ENCODE assay signal across 12 cellular contexts in the genomic region with DNA sequence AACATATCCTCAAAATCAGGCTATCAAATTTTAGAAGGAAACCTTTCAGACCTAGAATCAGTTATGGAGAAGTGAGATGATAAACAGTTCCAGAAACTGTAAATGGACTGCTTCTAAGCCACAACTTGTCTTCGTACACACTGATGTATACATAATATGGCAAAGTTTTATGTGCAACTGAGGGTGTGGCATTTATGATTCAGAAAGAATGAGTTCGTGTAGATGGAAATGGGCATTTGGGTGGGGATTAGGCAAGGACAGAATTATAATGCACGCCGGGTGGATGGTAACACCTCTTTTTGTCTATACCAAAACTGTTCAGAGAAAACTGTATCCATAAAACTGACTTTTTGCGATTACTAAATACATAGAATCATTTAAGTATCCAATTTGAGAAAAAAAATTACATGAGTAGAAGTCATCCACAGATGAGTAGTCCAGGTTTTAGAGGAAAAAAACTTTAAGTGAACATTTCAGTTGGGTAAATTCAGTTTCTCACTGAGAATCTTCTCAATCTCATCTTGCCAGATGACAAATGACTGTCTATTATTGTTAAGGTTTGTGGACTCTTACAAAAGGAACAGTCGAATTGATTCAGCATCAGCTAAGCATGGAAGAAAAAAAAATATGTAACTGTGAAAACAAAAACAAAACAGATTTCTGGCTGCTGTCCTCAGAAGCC. TPM values are rescaled to one million over a fixed set of nuclear protein-coding genes. Genes with fewer than 3 reads are reported as not detected.
DNase-seq lines count a peak whose midpoint lies in the region; ATAC-seq and TF ChIP-seq lines count a peak whose summit lies in the region.
"Had no signal": no experiment of that assay in that cellular context is flagged by ENCODE, and none has a peak within 500 bp of the region (broad histone marks: within the 10 kb centered on the region; RNA-seq: fewer than 3 reads in every experiment).

No MANE protein-coding gene starts in this region.

- 0 out of 4 replicates have a peak overlapping the region, but pooled peaks of 1 of the 2 experiments have one; percentile 7 for H3K4me3 ChIP-seq in Panc1 (ENCODE audit: low read depth in 2 of 2, low read length in 2 of 2)
- H3K4me3 ChIP-seq in lower lobe of right lung: no peak overlapping the region
- H3K4me3 ChIP-seq in testis: no peak overlapping the region

- no peaks in the 10 kb centered on the region for H3K27me3 Mint-ChIP-seq in activated naive CD8-positive, alpha-beta T cell treated with anti-CD3 and anti-CD28 coated beads, Interleukin-2, amount 50 U/mL, for 24 hours
- H3K27me3 Mint-ChIP-seq: stimulated activated memory B cell treated with anti-CD40 and anti-IgM and Interleukin-4, amounts not matched to agents 10 μg/mL and 1 μg/mL and 100 μg/mL, for 72 hours had no signal

- intact Hi-C loops in Panc1 (cut with micrococcal nuclease; ENCODE audit: unreplicated experiment) (no loop called here), lower lobe of right lung (cut with DNase I) (no loop called here), testis (cut with DNase I; ENCODE audit: low total_unique reads) (no loop called here), posterior vena cava (cut with DNase I) (no loop called here)

- H3K27me3 ChIP-seq in Panc1 (ENCODE audit: control insufficient read depth, insufficient read depth, low read length) (no peaks in the 10 kb centered on the region), lower lobe of right lung (ENCODE audit: low read depth) (no peaks in the 10 kb centered on the region), testis (no peaks in the 10 kb centered on the region)

- no peak overlapping the region for H3K27ac Mint-ChIP-seq in activated naive CD8-positive, alpha-beta T cell treated with anti-CD3 and anti-CD28 coated beads, Interleukin-2, amount 50 U/mL, for 24 hours
- H3K27ac Mint-ChIP-seq: stimulated activated memory B cell treated with anti-CD40 and anti-IgM and Interleukin-4, amounts not matched to agents 10 μg/mL and 1 μg/mL and 100 μg/mL, for 72 hours; T-helper 1 cell treated with Interleukin-12 subunit alpha and Interleukin-12 subunit beta and Interleukin-4 antibody, amounts not matched to agents 30 μg/mL and 1 μg/mL, for 36 hours had no signal

- POLR2A ChIA-PET in Panc1 (lab: Charles Lee): no interaction called here

- ATAC-seq in Panc1 (no peak), lower lobe of right lung (no peak)
- no peak for ATAC-seq in activated naive CD8-positive, alpha-beta T cell treated with anti-CD3 and anti-CD28 coated beads, Interleukin-2, amount 50 U/mL, for 24 hours
- ATAC-seq: stimulated activated memory B cell treated with anti-CD40 and anti-IgM and Interleukin-4, amounts not matched to agents 10 μg/mL and 1 μg/mL and 100 μg/mL, for 72 hours had no signal

- TF ChIP-seq POLR2A in testis (IDR thresholded peaks at IDR 0.05): no peak

- no peak for DNase-seq in Panc1 (ENCODE audit: low read depth, low spot score)
- no peak for DNase-seq in caudate nucleus (lab: John Stamatoyannopoulos, UW)
- no peak for DNase-seq in lower lobe of right lung
- DNase-seq in testis: no peak
- no peak for DNase-seq in stimulated activated CD4-positive, alpha-beta T cell treated with anti-CD3 and anti-CD28 coated beads, Interleukin-4, amount 100 ng/mL, for 24 hours
- no peak for DNase-seq in posterior vena cava (ENCODE audit: low spot score)
- DNase-seq in activated naive CD8-positive, alpha-beta T cell treated with anti-CD3 and anti-CD28 coated beads, Interleukin-2, amount 50 U/mL, for 24 hours: no peak
- DNase-seq: activated CD4-positive, alpha-beta T cell treated with anti-CD3 and anti-CD28 coated beads, Interleukin-2, amount 50 U/mL, for 4 hours had no signal

- TF ChIP-seq CTCF in Panc1 (IDR thresholded peaks at IDR 0.05): no peak
- TF ChIP-seq CTCF in lower lobe of right lung (IDR thresholded peaks at IDR 0.05): no peak
- TF ChIP-seq CTCF in testis (IDR thresholded peaks at IDR 0.05): no peak

- H3K4me1 ChIP-seq in Panc1 (ENCODE audit: control insufficient read depth, insufficient read depth, low read length): peaks cover 61% of the 10 kb centered on the region
- H3K4me1 ChIP-seq in lower lobe of right lung: peaks cover 41% of the 10 kb centered on the region
- peaks cover 35% of the 10 kb centered on the region for H3K4me1 ChIP-seq in testis

- H3K9me3 ChIP-seq in Panc1 (ENCODE audit: control insufficient read depth, insufficient read depth, low read depth, low read length): no peaks in the 10 kb centered on the region
- H3K9me3 ChIP-seq in lower lobe of right lung: no peaks in the 10 kb centered on the region
- no peaks in the 10 kb centered on the region for H3K9me3 ChIP-seq in testis

- H3K4me3 Mint-ChIP-seq in activated naive CD8-positive, alpha-beta T cell treated with anti-CD3 and anti-CD28 coated beads, Interleukin-2, amount 50 U/mL, for 24 hours: no peak overlapping the region
- H3K4me3 Mint-ChIP-seq: neural crest cell; stimulated activated memory B cell treated with anti-CD40 and anti-IgM and Interleukin-4, amounts not matched to agents 10 μg/mL and 1 μg/mL and 100 μg/mL, for 72 hours; T-helper 1 cell treated with Interleukin-12 subunit alpha and Interleukin-12 subunit beta and Interleukin-4 antibody, amounts not matched to agents 30 μg/mL and 1 μg/mL, for 36 hours had no signal

- in situ Hi-C loops in Panc1 (cut with HindIII; ENCODE audit: low pct_unique_long_range_greater_than_20kb, low sequenced_read_pairs): no loop called here

- no TSS peak for BruUV-seq in Panc1 (replicated peaks; lab: Mats Ljungman, UMichigan)

- H3K36me3 ChIP-seq in Panc1 (ENCODE audit: control insufficient read depth, insufficient read depth, low read length) (no peaks in the 10 kb centered on the region), lower lobe of right lung (no peaks in the 10 kb centered on the region), testis (ENCODE audit: low read depth, missing control alignments) (no peaks in the 10 kb centered on the region)

- no peaks in the 10 kb centered on the region for H3K4me1 Mint-ChIP-seq in activated naive CD8-positive, alpha-beta T cell treated with anti-CD3 and anti-CD28 coated beads, Interleukin-2, amount 50 U/mL, for 24 hours
- H3K4me1 Mint-ChIP-seq: stimulated activated memory B cell treated with anti-CD40 and anti-IgM and Interleukin-4, amounts not matched to agents 10 μg/mL and 1 μg/mL and 100 μg/mL, for 72 hours had no signal

- WGBS in testis, 2 donors: 64 to 78% methylated on average over 6 of the region's 6 CpGs

- H3K27ac ChIP-seq in Panc1 (ENCODE audit: low read length) (peak overlapping the region; percentile 98), caudate nucleus (ENCODE audit: low read depth, low read length) (peak overlapping the region; percentile 8), lower lobe of right lung (peak overlapping the region; percentile 76), testis (peak overlapping the region; percentile 76 to 91)
- H3K27ac ChIP-seq: HL-60 had no signal

- H3K36me3 Mint-ChIP-seq in activated naive CD8-positive, alpha-beta T cell treated with anti-CD3 and anti-CD28 coated beads, Interleukin-2, amount 50 U/mL, for 24 hours (ENCODE audit: low read depth): peaks cover 19% of the 10 kb centered on the region

- CTCF ChIA-PET in Panc1 (lab: Charles Lee): interaction anchor here (0.7 kb wide), 1 partner anchor 52 kb away, joined by 3 read pairs; no protein-coding TSS in a partner anchor

- no peaks in the 10 kb centered on the region for H3K9me3 Mint-ChIP-seq in activated naive CD8-positive, alpha-beta T cell treated with anti-CD3 and anti-CD28 coated beads, Interleukin-2, amount 50 U/mL, for 24 hours
- H3K9me3 Mint-ChIP-seq: neural crest cell; stimulated activated memory B cell treated with anti-CD40 and anti-IgM and Interleukin-4, amounts not matched to agents 10 μg/mL and 1 μg/mL and 100 μg/mL, for 72 hours; T-helper 1 cell treated with Interleukin-12 subunit alpha and Interleukin-12 subunit beta and Interleukin-4 antibody, amounts not matched to agents 30 μg/mL and 1 μg/mL, for 36 hours had no signal

RNA-seq across cellular contexts. Expression of gene ERRFI1, which starts 22.5 kb away (rescaled TPM):
- total RNA-seq in Panc1 (2021; ENCODE audit: unreplicated experiment) (299 TPM), lower lobe of right lung (65.1 TPM), testis (10 to 100 TPM; 43.3 to 47.9 TPM), posterior vena cava (100 to 1,000 TPM in 1 of 2 donors, 10 to 100 TPM in 1; 84.4 to 151 TPM)
- 276 TPM for polyA plus RNA-seq in Panc1 (2012; ENCODE audit: insufficient read length)
- polyA plus RNA-seq in testis (ENCODE audit: insufficient read depth, low read depth, low replicate concordance): 27.3 TPM

RNA-seq across cellular contexts. Expression of gene PARK7, which starts 42.1 kb away (rescaled TPM):
- total RNA-seq in Panc1 (2021; ENCODE audit: unreplicated experiment) (448 TPM), lower lobe of right lung (187 TPM), testis (100 to 1,000 TPM; 110 to 129 TPM), posterior vena cava (100 to 1,000 TPM; 192 to 209 TPM)
- 436 TPM for polyA plus RNA-seq in Panc1 (2012; ENCODE audit: insufficient read length)
- 281 TPM for polyA plus RNA-seq in testis (ENCODE audit: insufficient read depth, low read depth, low replicate concordance)

Comparison
In these comparisons a context has a peak if more than half of its experiments do, and no peak if none do; other contexts are left out.
1. H3K27ac ChIP-seq: peak in every context shown above with its lines; median percentile 98 in Panc1; 84 in testis; 76 in lower lobe of right lung; 8 in caudate nucleus.